ENCODE assay signal across 10 cellular contexts in the genomic region with DNA sequence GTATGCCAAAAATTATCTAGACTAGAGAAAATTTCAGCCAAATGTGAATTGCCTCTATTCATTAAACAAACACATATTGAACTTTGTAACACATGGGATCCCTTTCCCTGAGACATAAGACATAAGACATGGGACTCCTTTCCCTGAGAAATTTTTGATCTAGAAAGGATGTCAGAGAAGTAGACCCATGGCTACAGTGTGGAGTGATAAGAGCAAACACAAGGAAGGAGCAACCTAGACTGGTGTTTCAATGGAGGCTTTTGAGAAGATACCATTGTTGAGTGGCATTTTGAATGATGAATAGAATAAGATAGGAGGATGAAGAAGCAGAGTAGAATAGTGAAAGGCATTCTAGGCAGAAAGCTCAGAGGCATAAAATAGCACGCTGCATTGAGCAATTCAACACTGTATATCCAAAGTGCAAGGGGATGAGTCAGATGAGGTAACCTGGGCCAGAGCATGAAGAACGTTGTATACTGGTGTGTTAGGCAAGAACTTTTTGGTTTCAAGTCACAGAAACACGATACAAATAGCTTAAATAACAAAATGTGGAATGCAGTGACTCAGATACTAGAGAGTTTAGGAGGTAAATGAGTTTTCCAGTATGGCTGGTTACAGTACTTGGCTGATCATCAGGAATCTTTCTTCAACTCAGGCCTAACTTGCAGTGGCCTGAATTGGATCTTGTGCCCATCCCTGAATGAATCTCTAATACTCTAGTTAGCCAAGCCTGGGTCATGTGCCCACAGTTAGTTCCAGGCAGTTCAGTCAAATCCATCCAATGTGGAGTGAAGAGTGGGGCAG.
DNase-seq lines count a peak whose midpoint lies in the region; TF ChIP-seq lines count a peak whose summit lies in the region.
"Had no signal": no experiment of that assay in that cellular context is flagged by ENCODE, and none has a peak within 500 bp of the region (broad histone marks: within the 10 kb centered on the region; RNA-seq: fewer than 3 reads in every experiment).

No MANE protein-coding gene starts in this region.

- H3K27me3 ChIP-seq in skeletal muscle satellite cell (ENCODE audit: control insufficient read depth, insufficient read depth, low read length) = no peaks in the 10 kb centered on the region
- H3K27me3 ChIP-seq: neural progenitor cell, SJCRH30 had no signal

- peak; percentile 94 for DNase-seq in H4 (ENCODE audit: low spot score)
- peak; percentile 83 for DNase-seq in SIG-M5 treated with dmso at 0.1 percent for 504 hours (lab: John Stamatoyannopoulos, UW; ENCODE audit: unreplicated experiment)
- DNase-seq in fibroblast of the conjunctiva (ENCODE audit: low read depth) = peak; percentile 98
- DNase-seq in activated CD8-positive, alpha-beta memory T cell treated with anti-CD3 and anti-CD28 coated beads, Interleukin-2, amount 50 U/mL, for 4 hours = no peak
- no peak for DNase-seq in islet precursor cell
- DNase-seq in NCI-H128 (lab: John Stamatoyannopoulos, UW; ENCODE audit: unreplicated experiment) = no peak
- no peak for DNase-seq in glutamatergic neuron

- no peaks in the 10 kb centered on the region for H3K9me3 ChIP-seq in skeletal muscle satellite cell (replicated peaks; ENCODE audit: low read length)
- H3K9me3 ChIP-seq: SJCRH30 had no signal

- H3K4me2 ChIP-seq in skeletal muscle satellite cell (ENCODE audit: low read length) = peak overlapping the region; percentile 69
- H3K4me2 ChIP-seq: neural progenitor cell had no signal

- TF ChIP-seq CTCF in glutamatergic neuron (IDR thresholded peaks at IDR 0.05; ENCODE audit: partially characterized antibody, unreplicated experiment) = no peak

- H3K4me1 Mint-ChIP-seq in glutamatergic neuron (ENCODE audit: low read depth, unreplicated experiment) = no peaks in the 10 kb centered on the region
- H3K4me1 Mint-ChIP-seq: neural progenitor cell had no signal

- H3K9ac ChIP-seq in skeletal muscle satellite cell (ENCODE audit: low read depth, low read length) = peak overlapping the region; percentile 27
- H3K9ac ChIP-seq: neural progenitor cell had no signal

- H3K27ac Mint-ChIP-seq in glutamatergic neuron (ENCODE audit: unreplicated experiment) = no peak overlapping the region
- H3K27ac Mint-ChIP-seq: neural progenitor cell had no signal

- no peaks in the 10 kb centered on the region for H3K36me3 ChIP-seq in skeletal muscle satellite cell (ENCODE audit: insufficient read depth, low read length)
- H3K36me3 ChIP-seq: neural progenitor cell, SJCRH30 had no signal

- no peaks in the 10 kb centered on the region for H3K36me3 Mint-ChIP-seq in glutamatergic neuron (ENCODE audit: unreplicated experiment)
- H3K36me3 Mint-ChIP-seq: neural progenitor cell had no signal

- no peaks in the 10 kb centered on the region for H3K27me3 Mint-ChIP-seq in glutamatergic neuron (ENCODE audit: unreplicated experiment)

- H3K4me3 Mint-ChIP-seq in glutamatergic neuron (ENCODE audit: unreplicated experiment) = no peak overlapping the region
- H3K4me3 Mint-ChIP-seq: neural progenitor cell had no signal

- peak overlapping the region; percentile 12 for H3K4me3 ChIP-seq in skeletal muscle satellite cell (ENCODE audit: low read length)
- H3K4me3 ChIP-seq: neural progenitor cell, SJCRH30 had no signal

- peaks cover 15% of the 10 kb centered on the region for H3K4me1 ChIP-seq in skeletal muscle satellite cell (ENCODE audit: control insufficient read depth, insufficient read depth, low read length)
- H3K4me1 ChIP-seq: neural progenitor cell, SJCRH30 had no signal

- H3K9me3 Mint-ChIP-seq in glutamatergic neuron (ENCODE audit: unreplicated experiment) = no peaks in the 10 kb centered on the region
- H3K9me3 Mint-ChIP-seq: neural progenitor cell had no signal

Comparison
In these comparisons a context has a peak if more than half of its experiments do, and no peak if none do; other contexts are left out.
1. DNase-seq: peak in H4 (single experiment), SIG-M5 treated with dmso at 0.1 percent for 504 hours (single experiment) and fibroblast of the conjunctiva (single experiment); none in activated CD8-positive, alpha-beta memory T cell treated with anti-CD3 and anti-CD28 coated beads, Interleukin-2, amount 50 U/mL, for 4 hours (single experiment), islet precursor cell (single experiment), NCI-H128 (single experiment) and glutamatergic neuron (single experiment).